ENCODE assay signal across 16 cellular contexts in the genomic region with DNA sequence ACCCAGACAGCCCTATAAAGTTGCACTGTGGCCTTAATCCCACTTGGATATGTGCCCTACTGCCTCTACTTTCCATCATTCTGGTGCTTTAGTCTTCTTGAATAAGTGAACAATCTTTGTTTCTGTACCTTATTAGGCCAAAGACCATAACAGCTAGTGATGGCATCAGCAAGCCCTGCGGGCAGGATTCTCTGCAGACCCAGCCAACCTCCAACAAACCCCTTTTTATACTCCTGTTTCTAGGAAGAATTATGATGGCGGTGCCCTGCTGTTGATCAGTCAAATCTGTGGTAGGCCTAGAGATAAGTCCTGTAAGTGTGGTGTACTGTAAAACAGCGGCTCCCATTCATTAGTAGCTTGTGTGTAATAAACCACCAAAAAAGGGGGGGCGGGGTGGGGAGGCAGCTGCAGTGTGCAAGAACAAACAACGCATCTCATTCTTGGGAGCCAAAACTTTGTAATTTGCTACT. TPM values are rescaled to one million over a fixed set of nuclear protein-coding genes. Genes with fewer than 3 reads are reported as not detected.
DNase-seq lines count a peak whose midpoint lies in the region; ATAC-seq and FAIRE-seq lines count a peak whose summit lies in the region.
"Had no signal": no experiment of that assay in that cellular context is flagged by ENCODE, and none has a peak within 500 bp of the region (broad histone marks: within the 10 kb centered on the region; RNA-seq: fewer than 3 reads in every experiment).

No MANE protein-coding gene starts in this region.

- H3K4me1 ChIP-seq in SJCRH30, result peaks cover 48% of the 10 kb centered on the region
- H3K4me1 ChIP-seq: colonic mucosa, gastrocnemius medialis had no signal

- ATAC-seq in Right ventricle myocardium superior (ENCODE audit: poor library complexity), result no peak
- ATAC-seq: gastrocnemius medialis, left ventricle myocardium superior, PC-3 had no signal

- H3K27me3 ChIP-seq in SJCRH30, result no peaks in the 10 kb centered on the region
- H3K27me3 ChIP-seq: colonic mucosa, ovary, upper lobe of left lung had no signal

- peak overlapping the region; percentile 26; the same call in 1 of the 2 replicates for H3K27ac ChIP-seq in SJCRH30
- H3K27ac ChIP-seq: colonic mucosa, gastrocnemius medialis, ovary, upper lobe of left lung had no signal

- no peaks in the 10 kb centered on the region for H3K9me3 ChIP-seq in SJCRH30 (replicated peaks)
- H3K9me3 ChIP-seq: colonic mucosa, gastrocnemius medialis, ovary, upper lobe of left lung had no signal

- FAIRE-seq in urothelium cell line (lab: Jason Lieb, UNC), result no peak

- DNase-seq in NCI-H510A (lab: John Stamatoyannopoulos, UW) (peak; percentile 12), NCI-H510A treated with DMSO at 0.1 percent for 48 hours (lab: John Stamatoyannopoulos, UW) (no peak), SJCRH30 (peak; percentile 90 to 97), globus pallidus (ENCODE audit: low spot score) (peak; percentile 95), urothelium cell line (ENCODE audit: low spot score) (peak; percentile 50), NK-92 (lab: John Stamatoyannopoulos, UW; ENCODE audit: unreplicated experiment) (no peak), Right ventricle myocardium superior (no peak)
- DNase-seq in NK-92 treated with Interleukin-12 subunit alpha and Interleukin-12 subunit beta, amount 100 ng/mL, for 24 hours (lab: John Stamatoyannopoulos, UW), result no peak
- DNase-seq: CD4-positive, alpha-beta T cell; colonic mucosa; EL; gastrocnemius medialis; left ventricle myocardium superior; ovary; PC-3; upper lobe of left lung had no signal

- no peak overlapping the region for H3K4me3 ChIP-seq in SJCRH30
- H3K4me3 ChIP-seq: colonic mucosa, gastrocnemius medialis, ovary, upper lobe of left lung had no signal

- intact Hi-C loops in Right ventricle myocardium superior (cut with DNase I), result no loop called here

- no peaks in the 10 kb centered on the region for H3K36me3 ChIP-seq in SJCRH30
- H3K36me3 ChIP-seq: colonic mucosa, gastrocnemius medialis, ovary, upper lobe of left lung had no signal

RNA-seq across cellular contexts. Expression of gene SOX2, which starts 40.5 kb away (rescaled TPM):
- 4.7 and 5.4 TPM in 2 replicates for total RNA-seq in SJCRH30 (2014; rRNA removed; shearing (Covaris generic))
- 0.32 TPM for total RNA-seq in Right ventricle myocardium superior
- total RNA-seq: CD4-positive, alpha-beta T cell; PC-3 had no signal

Comparison
In these comparisons a context has a peak if more than half of its experiments do, and no peak if none do; other contexts are left out.
1. DNase-seq: peak in NCI-H510A (single experiment), SJCRH30 (2 of 2), globus pallidus (single experiment) and urothelium cell line (single experiment); none in NCI-H510A treated with DMSO at 0.1 percent for 48 hours (single experiment), NK-92 (single experiment), NK-92 treated with Interleukin-12 subunit alpha and Interleukin-12 subunit beta, amount 100 ng/mL, for 24 hours (single experiment) and Right ventricle myocardium superior (single experiment).